2 cellular contexts compared by ENCODE assay signal in the genomic region with DNA sequence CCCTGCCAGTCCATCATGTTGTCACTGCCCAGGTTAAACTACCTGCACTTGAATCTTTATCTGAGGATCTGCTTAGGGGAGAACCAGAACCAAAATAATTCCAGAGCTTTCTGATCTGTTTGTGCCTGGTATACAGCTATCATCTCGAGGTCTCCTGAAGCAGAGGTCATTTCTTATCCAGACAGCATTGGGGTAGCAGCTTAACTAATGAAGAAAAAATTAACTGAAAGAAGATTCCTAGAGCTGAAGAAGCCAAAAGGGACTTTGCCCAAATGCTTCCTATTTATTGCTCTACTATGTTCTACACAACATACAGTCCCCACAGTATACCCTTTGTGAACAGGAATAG.
TF ChIP-seq lines count a peak whose summit lies in the region.

No MANE protein-coding gene starts in this region.

TF ChIP-seq in SK-N-SH, 30 proteins besides CTCF, POLR2A, EP300 and RAD21 (continued from another document):
- TF ChIP-seq EZH2phosphoT487 (IDR thresholded peaks at IDR 0.05; ENCODE audit: borderline replicate concordance, low read depth) = no peak
- TF ChIP-seq FOSL2 (IDR thresholded peaks at IDR 0.05; ENCODE audit: borderline replicate concordance, low read depth) = no peak
- TF ChIP-seq, protein P1, sequence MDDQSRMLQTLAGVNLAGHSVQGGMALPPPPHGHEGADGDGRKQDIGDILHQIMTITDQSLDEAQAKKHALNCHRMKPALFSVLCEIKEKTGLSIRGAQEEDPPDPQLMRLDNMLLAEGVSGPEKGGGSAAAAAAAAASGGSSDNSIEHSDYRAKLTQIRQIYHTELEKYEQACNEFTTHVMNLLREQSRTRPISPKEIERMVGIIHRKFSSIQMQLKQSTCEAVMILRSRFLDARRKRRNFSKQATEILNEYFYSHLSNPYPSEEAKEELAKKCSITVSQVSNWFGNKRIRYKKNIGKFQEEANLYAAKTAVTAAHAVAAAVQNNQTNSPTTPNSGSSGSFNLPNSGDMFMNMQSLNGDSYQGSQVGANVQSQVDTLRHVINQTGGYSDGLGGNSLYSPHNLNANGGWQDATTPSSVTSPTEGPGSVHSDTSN (IDR thresholded peaks at IDR 0.05) = no peak
- TF ChIP-seq RCOR1 (IDR thresholded peaks at IDR 0.05; ENCODE audit: low read length) = no peak
- no peak for TF ChIP-seq USF2 (IDR thresholded peaks at IDR 0.05; ENCODE audit: borderline replicate concordance, low read depth, low read length)
- no peak for TF ChIP-seq SIN3A (IDR thresholded peaks at IDR 0.05; ENCODE audit: borderline replicate concordance, low read depth, low read length)
- no peak for TF ChIP-seq GATA2 (CRISPR knock-in tag; IDR thresholded peaks at IDR 0.05)
- TF ChIP-seq CHD2 (IDR thresholded peaks at IDR 0.05; ENCODE audit: low read length, partially characterized antibody) = no peak

TF ChIP-seq in SK-N-SH treated with all-trans-retinoic acid at 6 μM for 48 hours, 23 proteins besides CTCF, POLR2A, EP300 and RAD21 (continued from another document):
- TF ChIP-seq PATZ1 (CRISPR knock-in tag; IDR thresholded peaks at IDR 0.05; ENCODE audit: borderline replicate concordance) = no peak
- no peak for TF ChIP-seq TOX (CRISPR knock-in tag; IDR thresholded peaks at IDR 0.05; ENCODE audit: borderline replicate concordance)
- no peak for TF ChIP-seq ARNTL (CRISPR knock-in tag; IDR thresholded peaks at IDR 0.05; ENCODE audit: borderline replicate concordance, low read depth)
- TF ChIP-seq ISL1 (CRISPR knock-in tag; IDR thresholded peaks at IDR 0.05) = no peak
- TF ChIP-seq TCF4 (CRISPR knock-in tag; IDR thresholded peaks at IDR 0.05; ENCODE audit: borderline replicate concordance) = no peak
- TF ChIP-seq ZNF565 (CRISPR knock-in tag; conservative IDR thresholded peaks at IDR 0.05; ENCODE audit: low read depth) = no peak
- no peak for TF ChIP-seq ZFP30 (CRISPR knock-in tag; IDR thresholded peaks at IDR 0.05)
- no peak for TF ChIP-seq ZNF70 (CRISPR knock-in tag; IDR thresholded peaks at IDR 0.05)
- no peak for TF ChIP-seq PPARA (CRISPR knock-in tag; IDR thresholded peaks at IDR 0.05; ENCODE audit: borderline replicate concordance)
- TF ChIP-seq SNAI2 (CRISPR knock-in tag; IDR thresholded peaks at IDR 0.05) = no peak
- TF ChIP-seq, protein P2, sequence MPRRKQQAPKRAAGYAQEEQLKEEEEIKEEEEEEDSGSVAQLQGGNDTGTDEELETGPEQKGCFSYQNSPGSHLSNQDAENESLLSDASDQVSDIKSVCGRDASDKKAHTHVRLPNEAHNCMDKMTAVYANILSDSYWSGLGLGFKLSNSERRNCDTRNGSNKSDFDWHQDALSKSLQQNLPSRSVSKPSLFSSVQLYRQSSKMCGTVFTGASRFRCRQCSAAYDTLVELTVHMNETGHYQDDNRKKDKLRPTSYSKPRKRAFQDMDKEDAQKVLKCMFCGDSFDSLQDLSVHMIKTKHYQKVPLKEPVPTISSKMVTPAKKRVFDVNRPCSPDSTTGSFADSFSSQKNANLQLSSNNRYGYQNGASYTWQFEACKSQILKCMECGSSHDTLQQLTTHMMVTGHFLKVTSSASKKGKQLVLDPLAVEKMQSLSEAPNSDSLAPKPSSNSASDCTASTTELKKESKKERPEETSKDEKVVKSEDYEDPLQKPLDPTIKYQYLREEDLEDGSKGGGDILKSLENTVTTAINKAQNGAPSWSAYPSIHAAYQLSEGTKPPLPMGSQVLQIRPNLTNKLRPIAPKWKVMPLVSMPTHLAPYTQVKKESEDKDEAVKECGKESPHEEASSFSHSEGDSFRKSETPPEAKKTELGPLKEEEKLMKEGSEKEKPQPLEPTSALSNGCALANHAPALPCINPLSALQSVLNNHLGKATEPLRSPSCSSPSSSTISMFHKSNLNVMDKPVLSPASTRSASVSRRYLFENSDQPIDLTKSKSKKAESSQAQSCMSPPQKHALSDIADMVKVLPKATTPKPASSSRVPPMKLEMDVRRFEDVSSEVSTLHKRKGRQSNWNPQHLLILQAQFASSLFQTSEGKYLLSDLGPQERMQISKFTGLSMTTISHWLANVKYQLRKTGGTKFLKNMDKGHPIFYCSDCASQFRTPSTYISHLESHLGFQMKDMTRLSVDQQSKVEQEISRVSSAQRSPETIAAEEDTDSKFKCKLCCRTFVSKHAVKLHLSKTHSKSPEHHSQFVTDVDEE (CRISPR knock-in tag; IDR thresholded peaks at IDR 0.05) = no peak
